Comparison of ENCODE assay signal across 2 cellular contexts in genomic region chr18:48627216-48627615, GRCh38.
TF ChIP-seq lines count a peak whose summit lies in the region.

No MANE protein-coding gene starts in this region.

TF ChIP-seq in SK-N-SH, 30 proteins besides CTCF, POLR2A, EP300 and RAD21 (continued from another document):
- peak; percentile 24; the same call in 1 of the 2 replicates for TF ChIP-seq FOSL2 (IDR thresholded peaks at IDR 0.05; ENCODE audit: borderline replicate concordance, low read depth)

TF ChIP-seq in SK-N-SH treated with all-trans-retinoic acid at 6 μM for 48 hours, 23 proteins besides CTCF, POLR2A, EP300 and RAD21 (continued from another document):
- TF ChIP-seq ZFP30 (CRISPR knock-in tag; IDR thresholded peaks at IDR 0.05) (no peak), PATZ1 (CRISPR knock-in tag; IDR thresholded peaks at IDR 0.05; ENCODE audit: borderline replicate concordance) (no peak), TCF4 (CRISPR knock-in tag; IDR thresholded peaks at IDR 0.05; ENCODE audit: borderline replicate concordance) (no peak), BACH2 (CRISPR knock-in tag; IDR thresholded peaks at IDR 0.05; ENCODE audit: borderline replicate concordance) (no peak), RARB (CRISPR knock-in tag; IDR thresholded peaks at IDR 0.05) (no peak), OSR1 (CRISPR knock-in tag; IDR thresholded peaks at IDR 0.05) (no peak)
TF ChIP-seq in SK-N-SH treated with all-trans-retinoic acid at 6 μM for 48 hours: peak in this region for 0.
